17 cellular contexts compared by ENCODE assay signal in the genomic region with DNA sequence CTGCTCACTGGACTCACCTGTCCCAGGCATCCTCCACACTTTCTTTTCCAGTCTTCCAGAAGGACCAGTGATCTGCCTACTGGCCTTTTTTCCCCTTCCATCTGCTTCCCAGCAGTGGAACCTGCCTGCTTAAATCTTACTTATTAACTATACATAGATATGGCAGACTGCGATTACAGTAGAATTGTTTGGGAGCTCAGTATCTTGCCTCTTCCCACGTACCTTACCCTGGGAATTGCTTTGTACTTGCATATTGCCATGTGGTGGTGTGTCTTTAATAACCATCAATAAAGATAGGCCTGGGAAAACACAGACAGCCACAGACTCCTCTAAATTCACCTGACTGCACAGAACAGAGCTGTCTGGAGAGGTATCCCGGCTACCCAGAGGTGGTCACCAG. TPM values are rescaled to one million over a fixed set of nuclear protein-coding genes. Genes with fewer than 3 reads are reported as not detected.
DNase-seq lines count a peak whose midpoint lies in the region; ATAC-seq and TF ChIP-seq lines count a peak whose summit lies in the region.
"Had no signal": no experiment of that assay in that cellular context is flagged by ENCODE, and none has a peak within 500 bp of the region (broad histone marks: within the 10 kb centered on the region; RNA-seq: fewer than 3 reads in every experiment).

No MANE protein-coding gene starts in this region.

- TF ChIP-seq POLR2A in sigmoid colon (IDR thresholded peaks at IDR 0.05) (no peak), ovary (IDR thresholded peaks at IDR 0.05) (no peak)

- peak; percentile 83 for ATAC-seq in mucosa of descending colon
- ATAC-seq: Right ventricle myocardium inferior had no signal

- H3K36me3 ChIP-seq in mucosa of descending colon (ENCODE audit: low read depth) (no peaks in the 10 kb centered on the region), sigmoid colon (no peaks in the 10 kb centered on the region), ovary (no peaks in the 10 kb centered on the region)
- H3K36me3 ChIP-seq: SJSA1 had no signal

- H3K4me1 ChIP-seq in mucosa of descending colon (ENCODE audit: low read depth), result peaks cover 13% of the 10 kb centered on the region
- H3K4me1 ChIP-seq in sigmoid colon, result peaks cover 0 to 3% (median 0%) of the 10 kb centered on the region in 4 donors
- H3K4me1 ChIP-seq in ovary (ENCODE audit: insufficient read depth), result no peaks in the 10 kb centered on the region

- TF ChIP-seq CTCF in mucosa of descending colon (IDR thresholded peaks at IDR 0.05), result no peak
- no peak for TF ChIP-seq CTCF in sigmoid colon (IDR thresholded peaks at IDR 0.05)
- no peak for TF ChIP-seq CTCF in ovary (IDR thresholded peaks at IDR 0.05)

- H3K4me3 ChIP-seq in mucosa of descending colon (no peak overlapping the region), sigmoid colon (no peak overlapping the region), ovary (no peak overlapping the region)
- H3K4me3 ChIP-seq: PC-9, SJSA1 had no signal

- 22 to 77% methylated on average over 3 of the region's 3 CpGs for WGBS in sigmoid colon, 2 donors
- WGBS in ovary, 3 donors, result 85 to 91% (median 87%) methylated on average over 3 of the region's 3 CpGs

- intact Hi-C loops in mucosa of descending colon (cut with DNase I, micrococcal nuclease), result no loop called here
- intact Hi-C loops in sigmoid colon (cut with DNase I), result no loop called here
- intact Hi-C loops in ovary (cut with DNase I), result no loop called here

- DNase-seq in NCI-H345 (lab: John Stamatoyannopoulos, UW) (peak; percentile 15), NCI-H345 treated with DMSO at 0.1 percent for 48 hours (lab: John Stamatoyannopoulos, UW; ENCODE audit: unreplicated experiment) (no peak), mucosa of descending colon (peak in 1 of 3 donors; percentile 14), sigmoid colon (peak; percentile 11), NCI-H446 (lab: John Stamatoyannopoulos, UW) (no peak), CD1c-positive myeloid dendritic cell (ENCODE audit: extremely low spot score) (no peak), ovary (no peak)
- DNase-seq: CD4-positive, CD25-positive, alpha-beta regulatory T cell; Karpas-422; NCI-H1092; NCI-H1417 treated with DMSO at 0.1 percent for 48 hours; NCI-H187 treated with DMSO at 0.1 percent for 48 hours; NCI-H2171 treated with DMSO at 0.1 percent for 48 hours; PC-9 had no signal

- H3K9me3 ChIP-seq in mucosa of descending colon, result no peaks in the 10 kb centered on the region
- H3K9me3 ChIP-seq in sigmoid colon, result no peaks in the 10 kb centered on the region
- no peaks in the 10 kb centered on the region for H3K9me3 ChIP-seq in ovary
- H3K9me3 ChIP-seq: SJSA1 had no signal

- H3K27me3 ChIP-seq in sigmoid colon (no peaks in the 10 kb centered on the region), ovary (no peaks in the 10 kb centered on the region)
- H3K27me3 ChIP-seq: SJSA1 had no signal

- TF ChIP-seq EP300 in sigmoid colon (IDR thresholded peaks at IDR 0.05) (no peak), ovary (IDR thresholded peaks at IDR 0.05) (no peak)

- H3K27ac ChIP-seq in sigmoid colon (no peak overlapping the region), ovary (no peak overlapping the region)
- H3K27ac ChIP-seq: HL-60, PC-9, SJSA1 had no signal

RNA-seq across cellular contexts. Expression of gene HES1, which starts 11.7 kb away (rescaled TPM):
- total RNA-seq in mucosa of descending colon (100 to 1,000 TPM in 1 of 3 donors, 10 to 100 TPM in 2; 60.9 to 116 (median 99.0) TPM), sigmoid colon (10 to 100 TPM; 17.4 to 35.0 (median 23.4) TPM), ovary (100 to 1,000 TPM in 1 of 7 donors, 10 to 100 TPM in 6; 16.7 to 116 (median 41.3) TPM)
- polyA plus RNA-seq in sigmoid colon (10 to 100 TPM; 24.0 to 47.4 (median 45.4) TPM), ovary (10 to 100 TPM; 18.5 to 35.0 TPM)

Comparison
In these comparisons a context has a peak if more than half of its experiments do, and no peak if none do; other contexts are left out.
1. DNase-seq: peak in NCI-H345 (single experiment) and sigmoid colon (single experiment); none in NCI-H345 treated with DMSO at 0.1 percent for 48 hours (single experiment), NCI-H446 (0 of 2), CD1c-positive myeloid dendritic cell (single experiment) and ovary (0 of 5).